8 cellular contexts compared by ENCODE assay signal in genomic region chr10:122911889-122912484, GRCh38. TPM values are rescaled to one million over a fixed set of nuclear protein-coding genes. Genes with fewer than 3 reads are reported as not detected.
DNase-seq lines count a peak whose midpoint lies in the region; ATAC-seq, FAIRE-seq and TF ChIP-seq lines count a peak whose summit lies in the region.

No MANE protein-coding gene starts in this region.

- no peak overlapping the region for H3K27ac Mint-ChIP-seq in activated naive CD8-positive, alpha-beta T cell treated with anti-CD3 and anti-CD28 coated beads, Interleukin-2, amount 10 ng/mL, durations not matched to agents 7 days and 5 days

- no peaks in the 10 kb centered on the region for H3K27me3 ChIP-seq in keratinocyte (ENCODE audit: control insufficient read depth, extremely low read depth, insufficient read depth, low read length)

- no peaks in the 10 kb centered on the region for H3K4me1 ChIP-seq in keratinocyte (ENCODE audit: control insufficient read depth, extremely low read depth, insufficient read depth, low read length)

- H3K4me1 Mint-ChIP-seq in activated naive CD8-positive, alpha-beta T cell treated with anti-CD3 and anti-CD28 coated beads, Interleukin-2, amount 10 ng/mL, durations not matched to agents 7 days and 5 days: no peaks in the 10 kb centered on the region

- POLR2A ChIA-PET in activated naive CD8-positive, alpha-beta T cell treated with anti-CD3 and anti-CD28 coated beads, Interleukin-2, amount 10 ng/mL, durations not matched to agents 7 days and 5 days (lab: Charles Lee): no interaction called here

- TF ChIP-seq CTCF in GM20000 (IDR thresholded peaks at IDR 0.05; ENCODE audit: extremely low read depth, missing control alignments) (no peak), keratinocyte (optimal IDR thresholded peaks at IDR 0.05 in 1 of 3, IDR thresholded peaks at IDR 0.05 in 1 of 3, conservative IDR thresholded peaks at IDR 0.05 in 1 of 3; ENCODE audit: extremely low read depth in 1 of 3, insufficient read depth in 2 of 3, low read length in 3 of 3) (no peak)

- dilution Hi-C loops in keratinocyte (cut with MboI; ENCODE audit: extremely low pct_ligation_motif_present, low sequenced_read_pairs): no loop called here

- no peak overlapping the region for H3K4me3 ChIP-seq in keratinocyte (ENCODE audit: control insufficient read depth in 2 of 3, extremely low read depth in 1 of 3, insufficient read depth in 2 of 3, low read depth in 1 of 3, low read length in 3 of 3)

- no peak for FAIRE-seq in RCC 7860 (lab: Jason Lieb, UNC)
- FAIRE-seq in keratinocyte (lab: Jason Lieb, UNC): no peak

- H3K9me1 ChIP-seq in keratinocyte (ENCODE audit: control insufficient read depth, extremely low read depth, insufficient read depth, low read length): no peaks in the 10 kb centered on the region

- no peaks in the 10 kb centered on the region for H3K36me3 Mint-ChIP-seq in activated naive CD8-positive, alpha-beta T cell treated with anti-CD3 and anti-CD28 coated beads, Interleukin-2, amount 10 ng/mL, durations not matched to agents 7 days and 5 days

- H3K4me3 Mint-ChIP-seq in activated naive CD8-positive, alpha-beta T cell treated with anti-CD3 and anti-CD28 coated beads, Interleukin-2, amount 10 ng/mL, durations not matched to agents 7 days and 5 days: no peak overlapping the region

- H3K9me3 Mint-ChIP-seq in activated naive CD8-positive, alpha-beta T cell treated with anti-CD3 and anti-CD28 coated beads, Interleukin-2, amount 10 ng/mL, durations not matched to agents 7 days and 5 days: no peaks in the 10 kb centered on the region

- DNase-seq in GM20000 (ENCODE audit: low spot score): peak; percentile 51
- DNase-seq in RCC 7860 (ENCODE audit: low spot score): peak; percentile 16
- DNase-seq in activated naive CD8-positive, alpha-beta T cell treated with anti-CD3 and anti-CD28 coated beads, Interleukin-2, amount 10 ng/mL, durations not matched to agents 7 days and 5 days: peak; percentile 80
- peak; percentile 5 for DNase-seq in keratinocyte (ENCODE audit: low read depth, low spot score)
- peak; percentile 19 for DNase-seq in stimulated activated CD8-positive, alpha-beta memory T cell treated with anti-CD3 and anti-CD28 coated beads, Interleukin-4, amount 100 ng/mL, for 24 hours (ENCODE audit: low read depth)
- no peak for DNase-seq in NCI-H2029 (lab: John Stamatoyannopoulos, UW)

- H3K9me3 ChIP-seq in keratinocyte (ENCODE audit: control insufficient read depth, low read depth, low read length): no peaks in the 10 kb centered on the region

- no peaks in the 10 kb centered on the region for H4K20me1 ChIP-seq in keratinocyte (ENCODE audit: control insufficient read depth, extremely low read depth, insufficient read depth, low read length)

- H2AFZ ChIP-seq in keratinocyte (ENCODE audit: control insufficient read depth, low read length): no peak overlapping the region

- ATAC-seq in activated naive CD8-positive, alpha-beta T cell treated with anti-CD3 and anti-CD28 coated beads, Interleukin-2, amount 10 ng/mL, durations not matched to agents 7 days and 5 days (ENCODE audit: low read depth): peak; percentile 78
- ATAC-seq in GM18907 (IDR thresholded peaks at IDR 0.05; ENCODE audit: unreplicated experiment) (no peak), GM19467 (IDR thresholded peaks at IDR 0.05; ENCODE audit: unreplicated experiment) (no peak)

- H3K27me3 Mint-ChIP-seq in activated naive CD8-positive, alpha-beta T cell treated with anti-CD3 and anti-CD28 coated beads, Interleukin-2, amount 10 ng/mL, durations not matched to agents 7 days and 5 days: peaks cover 3% of the 10 kb centered on the region

- H3K9ac ChIP-seq in keratinocyte (ENCODE audit: control insufficient read depth, extremely low read depth, insufficient read depth, low read length): no peak overlapping the region

- H3K36me3 ChIP-seq in keratinocyte (ENCODE audit: control insufficient read depth in 2 of 2, extremely low read depth in 1 of 2, insufficient read depth in 2 of 2, low read length in 2 of 2): no peaks in the 10 kb centered on the region

- H3K79me2 ChIP-seq in keratinocyte (ENCODE audit: control insufficient read depth, insufficient read depth, low read length): no peaks in the 10 kb centered on the region

- H3K4me2 ChIP-seq in keratinocyte (ENCODE audit: control insufficient read depth, extremely low read depth, insufficient read depth, low read depth, low read length): no peak overlapping the region

- no peak overlapping the region for H3K27ac ChIP-seq in keratinocyte (ENCODE audit: control insufficient read depth, insufficient read depth, low read length)

RNA-seq across cellular contexts. Expression of gene FAM24A, which starts 1.6 kb away (rescaled TPM):
- total RNA-seq in activated naive CD8-positive, alpha-beta T cell treated with anti-CD3 and anti-CD28 coated beads, Interleukin-2, amount 10 ng/mL, durations not matched to agents 7 days and 5 days: not detected
- polyA plus RNA-seq in keratinocyte: not detected in 3 replicates
- polyA plus RNA-seq in keratinocyte (2011; ENCODE audit: low read depth): not detected
- not detected in 2 replicates for polyA plus RNA-seq in keratinocyte (2011; cell fraction: cytosol; rRNA removed)
- polyA plus RNA-seq in keratinocyte (2011; cell fraction: nucleus; rRNA removed): not detected in 2 replicates
- not detected in 2 replicates for polyA plus RNA-seq in keratinocyte (2012; ENCODE audit: low replicate concordance)
- not detected in 3 replicates for polyA minus RNA-seq in keratinocyte
- polyA minus RNA-seq in keratinocyte (2011; cell fraction: cytosol; rRNA and poly(A)+ RNA removed): not detected
- polyA minus RNA-seq in keratinocyte (2011; cell fraction: nucleus; rRNA and poly(A)+ RNA removed): not detected in 2 replicates

RNA-seq across cellular contexts. Expression of gene FAM24B, which starts 32.6 kb away (rescaled TPM):
- total RNA-seq in activated naive CD8-positive, alpha-beta T cell treated with anti-CD3 and anti-CD28 coated beads, Interleukin-2, amount 10 ng/mL, durations not matched to agents 7 days and 5 days: 10 to 100 TPM; 15.8 to 19.1 TPM
- 2.7 to 4.5 TPM (median 3.8 TPM) in 3 replicates for polyA plus RNA-seq in keratinocyte
- polyA plus RNA-seq in keratinocyte (2011; ENCODE audit: low read depth): 1.5 TPM
- 3.4 and 3.5 TPM in 2 replicates for polyA plus RNA-seq in keratinocyte (2011; cell fraction: cytosol; rRNA removed)
- polyA plus RNA-seq in keratinocyte (2011; cell fraction: nucleus; rRNA removed): 9.3 and 10.0 TPM in 2 replicates
- 4.3 and 5.6 TPM in 2 replicates for polyA plus RNA-seq in keratinocyte (2012; ENCODE audit: low replicate concordance)
- polyA minus RNA-seq in keratinocyte: 1.4 TPM in 1 of 3 replicates, not detected in the others
- polyA minus RNA-seq in keratinocyte (2011; cell fraction: cytosol; rRNA and poly(A)+ RNA removed): not detected
- polyA minus RNA-seq in keratinocyte (2011; cell fraction: nucleus; rRNA and poly(A)+ RNA removed): 0.84 and 1.9 TPM in 2 replicates

RNA-seq across cellular contexts. Expression of gene C10orf88, which starts 42.0 kb away (rescaled TPM):
- 10 to 100 TPM; 12.2 to 15.3 TPM for total RNA-seq in activated naive CD8-positive, alpha-beta T cell treated with anti-CD3 and anti-CD28 coated beads, Interleukin-2, amount 10 ng/mL, durations not matched to agents 7 days and 5 days
- 4.5 to 8.4 TPM (median 5.2 TPM) in 3 replicates for polyA plus RNA-seq in keratinocyte
- 5.4 TPM for polyA plus RNA-seq in keratinocyte (2011; ENCODE audit: low read depth)
- 2.9 and 5.4 TPM in 2 replicates for polyA plus RNA-seq in keratinocyte (2011; cell fraction: cytosol; rRNA removed)
- 9.8 and 13.7 TPM in 2 replicates for polyA plus RNA-seq in keratinocyte (2011; cell fraction: nucleus; rRNA removed)
- polyA plus RNA-seq in keratinocyte (2012; ENCODE audit: low replicate concordance): 6.5 and 6.8 TPM in 2 replicates
- polyA minus RNA-seq in keratinocyte: 3.8 to 16.1 TPM (median 5.8 TPM) in 3 replicates
- 2.5 TPM for polyA minus RNA-seq in keratinocyte (2011; cell fraction: cytosol; rRNA and poly(A)+ RNA removed)
- polyA minus RNA-seq in keratinocyte (2011; cell fraction: nucleus; rRNA and poly(A)+ RNA removed): 9.1 and 11.6 TPM in 2 replicates
